8 cellular contexts compared by ENCODE assay signal in the genomic region with DNA sequence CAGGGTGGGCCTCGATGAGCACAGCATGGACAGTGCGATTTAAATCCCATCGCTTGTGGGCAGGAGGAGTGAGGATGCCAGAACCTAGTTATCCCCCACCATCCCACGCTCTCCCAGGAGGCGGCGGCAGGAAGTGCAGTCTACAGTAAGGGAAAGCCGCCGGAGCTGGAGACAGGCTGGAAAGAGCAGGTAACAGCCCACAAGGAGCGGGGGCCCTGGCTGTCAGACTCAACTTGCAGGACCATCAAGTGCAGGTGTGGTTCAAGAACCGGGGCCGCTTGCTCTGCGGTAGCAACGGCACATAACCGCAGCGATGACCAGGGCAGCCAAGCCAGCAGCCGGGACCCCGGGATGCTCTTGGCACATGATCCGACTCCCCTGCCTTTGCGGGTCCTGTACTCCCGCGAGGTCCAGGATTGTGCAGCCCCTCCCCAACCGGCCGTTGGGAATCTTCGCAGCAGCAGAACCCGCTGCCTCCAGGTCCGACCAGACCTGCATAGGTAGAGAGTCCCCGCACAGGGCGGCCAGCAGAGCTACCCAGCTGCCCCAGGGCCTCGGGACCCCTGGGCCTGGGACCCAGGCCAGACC.
DNase-seq lines count a peak whose midpoint lies in the region; FAIRE-seq and TF ChIP-seq lines count a peak whose summit lies in the region.

No MANE protein-coding gene starts in this region.

- H3K36me3 Mint-ChIP-seq in activated CD4-positive, alpha-beta T cell treated with anti-CD3 and anti-CD28 coated beads, Interleukin-2, amount 10 ng/mL, durations not matched to agents 7 days and 5 days (ENCODE audit: low read depth) = no peaks in the 10 kb centered on the region

- peaks cover 42% of the 10 kb centered on the region for H3K27me3 Mint-ChIP-seq in activated CD4-positive, alpha-beta T cell treated with anti-CD3 and anti-CD28 coated beads, Interleukin-2, amount 10 ng/mL, durations not matched to agents 7 days and 5 days

- H3K4me3 ChIP-seq in bronchial epithelial cell (ENCODE audit: low read depth, low read length) (peak overlapping the region; percentile 28), kidney (ENCODE audit: low read length in 2 of 2) (peak overlapping the region; percentile 36 to 71), spleen (peak overlapping the region in 7 of 8 donors; percentile 25 to 67 (median 33))

- H3K9ac ChIP-seq in kidney (ENCODE audit: low read length in 2 of 2) = no peak overlapping the region

- 40 to 66% (median 42%) methylated on average over 20 to 29 of the region's 29 CpGs for WGBS in spleen, 5 donors

- H3K27me3 ChIP-seq in bronchial epithelial cell (ENCODE audit: control insufficient read depth, insufficient read depth, low read length) (no peaks in the 10 kb centered on the region), spleen (replicated peaks in 1 of 7) (peaks cover 0 to 40% (median 26%) of the 10 kb centered on the region in 7 donors)

- intact Hi-C loops in kidney (cut with DNase I) (no loop called here), spleen (cut with DNase I; ENCODE audit: low total_unique reads) (no loop called here)

- no peak overlapping the region for H3K27ac ChIP-seq in kidney (ENCODE audit: low read depth in 2 of 2, low read length in 2 of 2)
- no peak overlapping the region for H3K27ac ChIP-seq in spleen

- TF ChIP-seq POLR2A in spleen (IDR thresholded peaks at IDR 0.05) = no peak

- H3K9me3 ChIP-seq in kidney (ENCODE audit: control insufficient read depth in 1 of 2, low read length in 2 of 2) (no peaks in the 10 kb centered on the region), spleen (peaks cover 0 to 10% (median 1%) of the 10 kb centered on the region in 8 donors)

- no peak overlapping the region for H3K27ac Mint-ChIP-seq in activated CD4-positive, alpha-beta T cell treated with anti-CD3 and anti-CD28 coated beads, Interleukin-2, amount 10 ng/mL, durations not matched to agents 7 days and 5 days

- CTCF ChIA-PET in activated CD4-positive, alpha-beta T cell treated with anti-CD3 and anti-CD28 coated beads, Interleukin-2, amount 10 ng/mL, durations not matched to agents 7 days and 5 days (lab: Charles Lee) = interaction anchor here (1.2 kb wide), 1 partner anchor 21 kb away, joined by 3 read pairs; no protein-coding TSS in a partner anchor

- H3K9me3 Mint-ChIP-seq in activated CD4-positive, alpha-beta T cell treated with anti-CD3 and anti-CD28 coated beads, Interleukin-2, amount 10 ng/mL, durations not matched to agents 7 days and 5 days = peaks cover 9% of the 10 kb centered on the region

- POLR2A ChIA-PET in activated CD4-positive, alpha-beta T cell treated with anti-CD3 and anti-CD28 coated beads, Interleukin-2, amount 10 ng/mL, durations not matched to agents 7 days and 5 days (lab: Charles Lee) = no interaction called here

- peak overlapping the region; percentile 78 for H3K4me3 Mint-ChIP-seq in activated CD4-positive, alpha-beta T cell treated with anti-CD3 and anti-CD28 coated beads, Interleukin-2, amount 10 ng/mL, durations not matched to agents 7 days and 5 days

- peaks cover 0 to 11% of the 10 kb centered on the region in 2 donors for H3K4me1 ChIP-seq in kidney (ENCODE audit: control insufficient read depth in 1 of 2, insufficient read depth in 1 of 2, low read depth in 1 of 2, low read length in 2 of 2)
- H3K4me1 ChIP-seq in spleen = peaks cover 7 to 18% (median 12%) of the 10 kb centered on the region in 6 donors

- TF ChIP-seq CTCF in bronchial epithelial cell (IDR thresholded peaks at IDR 0.05; ENCODE audit: insufficient read depth, low read length, severe bottlenecking) (peak; percentile 22), kidney (IDR thresholded peaks at IDR 0.05; ENCODE audit: borderline replicate concordance, extremely low read depth, insufficient read depth) (peak; percentile 26), spleen (IDR thresholded peaks at IDR 0.05 in 8 of 11, conservative IDR thresholded peaks at IDR 0.05 in 3 of 11) (peak in 2 of 11 experiments; percentile 4 to 12)

- H3K36me3 ChIP-seq in bronchial epithelial cell (ENCODE audit: control insufficient read depth, insufficient read depth, low read length) = no peaks in the 10 kb centered on the region
- H3K36me3 ChIP-seq in kidney (ENCODE audit: control insufficient read depth in 1 of 2, insufficient read depth in 2 of 2, low read length in 2 of 2) = no peaks in the 10 kb centered on the region
- H3K36me3 ChIP-seq in spleen = no peaks in the 10 kb centered on the region

- peaks cover 12% of the 10 kb centered on the region for H3K4me1 Mint-ChIP-seq in activated CD4-positive, alpha-beta T cell treated with anti-CD3 and anti-CD28 coated beads, Interleukin-2, amount 10 ng/mL, durations not matched to agents 7 days and 5 days

- no peak for DNase-seq in activated CD4-positive, alpha-beta T cell treated with anti-CD3 and anti-CD28 coated beads, Interleukin-2, amount 10 ng/mL, durations not matched to agents 7 days and 5 days
- no peak for DNase-seq in activated CD4-positive, alpha-beta T cell treated with anti-CD3 and anti-CD28 coated beads for 48 hours
- peak; percentile 8 for DNase-seq in NCI-H1092 (lab: John Stamatoyannopoulos, UW)
- peak; percentile 29 for DNase-seq in bronchial epithelial cell (ENCODE audit: low read depth)
- peak; percentile 77 for DNase-seq in kidney
- peak; percentile 76 for DNase-seq in spleen
- no peak for DNase-seq in NCI-H1417 treated with DMSO at 0.1 percent for 48 hours (lab: John Stamatoyannopoulos, UW)
- DNase-seq in activated CD4-positive, alpha-beta T cell treated with anti-CD3 and anti-CD28 coated beads, Interleukin-2, amount 50 U/mL, for 1 hour = no peak

- FAIRE-seq in bronchial epithelial cell (lab: Jason Lieb, UNC) (no peak), kidney (lab: Jason Lieb, UNC) (no peak)

Comparison
In these comparisons a context has a peak if more than half of its experiments do, and no peak if none do; other contexts are left out.
1. DNase-seq: peak in NCI-H1092 (single experiment), bronchial epithelial cell (single experiment), kidney (single experiment) and spleen (single experiment); none in activated CD4-positive, alpha-beta T cell treated with anti-CD3 and anti-CD28 coated beads, Interleukin-2, amount 10 ng/mL, durations not matched to agents 7 days and 5 days (single experiment), activated CD4-positive, alpha-beta T cell treated with anti-CD3 and anti-CD28 coated beads for 48 hours (single experiment), NCI-H1417 treated with DMSO at 0.1 percent for 48 hours (single experiment) and activated CD4-positive, alpha-beta T cell treated with anti-CD3 and anti-CD28 coated beads, Interleukin-2, amount 50 U/mL, for 1 hour (single experiment).
2. Peak in every context shown above with its lines, with median percentiles within 50 percentile points of each other: H3K4me3 ChIP-seq.